ENCODE assay signal across 1 cellular context in the genomic region with DNA sequence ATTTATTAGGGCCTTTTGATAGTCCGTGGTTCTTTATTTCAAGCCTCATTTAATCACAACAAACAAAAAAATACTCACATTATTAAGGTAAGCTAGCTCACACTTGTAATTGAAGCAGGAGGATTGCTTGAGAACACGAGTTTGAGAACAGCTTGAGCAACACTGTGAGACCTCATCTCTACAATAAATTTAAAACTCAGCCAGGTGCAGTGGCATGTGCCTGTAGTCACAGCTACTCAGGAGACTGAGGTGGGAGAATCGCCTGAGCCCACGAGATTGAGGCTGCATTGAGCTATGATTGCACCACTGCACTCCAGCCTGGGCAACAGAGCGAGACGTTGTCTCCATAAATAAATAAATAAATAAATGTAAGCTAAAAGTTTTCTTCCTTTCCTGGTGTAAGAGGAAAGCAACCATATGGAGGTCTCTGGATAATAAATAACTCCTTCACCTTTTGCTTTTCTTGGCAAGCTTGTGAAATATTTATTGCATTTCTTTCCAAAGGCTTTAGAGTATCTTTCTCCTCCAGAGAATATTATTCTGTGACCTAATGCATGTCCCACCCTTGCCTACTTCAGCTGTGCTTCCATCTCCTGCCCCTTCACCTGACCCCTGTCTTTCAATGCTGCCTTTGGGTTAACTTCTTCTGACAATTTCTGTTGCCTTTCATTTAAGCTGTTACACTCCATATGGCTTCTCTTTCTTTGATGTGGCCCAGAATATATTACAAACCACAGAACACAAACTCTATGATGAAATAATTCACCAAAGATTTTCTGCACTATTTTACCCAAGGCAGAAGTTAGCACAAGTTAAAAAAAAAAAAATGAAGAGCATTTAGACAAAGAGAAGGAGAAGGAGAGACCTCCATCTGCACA.
TF ChIP-seq lines count a peak whose summit lies in the region.

No MANE protein-coding gene starts in this region.

TF ChIP-seq in GM23338, 12 proteins besides CTCF, POLR2A, EP300 and RAD21 (continued from another document):
- TF ChIP-seq, protein P1, sequence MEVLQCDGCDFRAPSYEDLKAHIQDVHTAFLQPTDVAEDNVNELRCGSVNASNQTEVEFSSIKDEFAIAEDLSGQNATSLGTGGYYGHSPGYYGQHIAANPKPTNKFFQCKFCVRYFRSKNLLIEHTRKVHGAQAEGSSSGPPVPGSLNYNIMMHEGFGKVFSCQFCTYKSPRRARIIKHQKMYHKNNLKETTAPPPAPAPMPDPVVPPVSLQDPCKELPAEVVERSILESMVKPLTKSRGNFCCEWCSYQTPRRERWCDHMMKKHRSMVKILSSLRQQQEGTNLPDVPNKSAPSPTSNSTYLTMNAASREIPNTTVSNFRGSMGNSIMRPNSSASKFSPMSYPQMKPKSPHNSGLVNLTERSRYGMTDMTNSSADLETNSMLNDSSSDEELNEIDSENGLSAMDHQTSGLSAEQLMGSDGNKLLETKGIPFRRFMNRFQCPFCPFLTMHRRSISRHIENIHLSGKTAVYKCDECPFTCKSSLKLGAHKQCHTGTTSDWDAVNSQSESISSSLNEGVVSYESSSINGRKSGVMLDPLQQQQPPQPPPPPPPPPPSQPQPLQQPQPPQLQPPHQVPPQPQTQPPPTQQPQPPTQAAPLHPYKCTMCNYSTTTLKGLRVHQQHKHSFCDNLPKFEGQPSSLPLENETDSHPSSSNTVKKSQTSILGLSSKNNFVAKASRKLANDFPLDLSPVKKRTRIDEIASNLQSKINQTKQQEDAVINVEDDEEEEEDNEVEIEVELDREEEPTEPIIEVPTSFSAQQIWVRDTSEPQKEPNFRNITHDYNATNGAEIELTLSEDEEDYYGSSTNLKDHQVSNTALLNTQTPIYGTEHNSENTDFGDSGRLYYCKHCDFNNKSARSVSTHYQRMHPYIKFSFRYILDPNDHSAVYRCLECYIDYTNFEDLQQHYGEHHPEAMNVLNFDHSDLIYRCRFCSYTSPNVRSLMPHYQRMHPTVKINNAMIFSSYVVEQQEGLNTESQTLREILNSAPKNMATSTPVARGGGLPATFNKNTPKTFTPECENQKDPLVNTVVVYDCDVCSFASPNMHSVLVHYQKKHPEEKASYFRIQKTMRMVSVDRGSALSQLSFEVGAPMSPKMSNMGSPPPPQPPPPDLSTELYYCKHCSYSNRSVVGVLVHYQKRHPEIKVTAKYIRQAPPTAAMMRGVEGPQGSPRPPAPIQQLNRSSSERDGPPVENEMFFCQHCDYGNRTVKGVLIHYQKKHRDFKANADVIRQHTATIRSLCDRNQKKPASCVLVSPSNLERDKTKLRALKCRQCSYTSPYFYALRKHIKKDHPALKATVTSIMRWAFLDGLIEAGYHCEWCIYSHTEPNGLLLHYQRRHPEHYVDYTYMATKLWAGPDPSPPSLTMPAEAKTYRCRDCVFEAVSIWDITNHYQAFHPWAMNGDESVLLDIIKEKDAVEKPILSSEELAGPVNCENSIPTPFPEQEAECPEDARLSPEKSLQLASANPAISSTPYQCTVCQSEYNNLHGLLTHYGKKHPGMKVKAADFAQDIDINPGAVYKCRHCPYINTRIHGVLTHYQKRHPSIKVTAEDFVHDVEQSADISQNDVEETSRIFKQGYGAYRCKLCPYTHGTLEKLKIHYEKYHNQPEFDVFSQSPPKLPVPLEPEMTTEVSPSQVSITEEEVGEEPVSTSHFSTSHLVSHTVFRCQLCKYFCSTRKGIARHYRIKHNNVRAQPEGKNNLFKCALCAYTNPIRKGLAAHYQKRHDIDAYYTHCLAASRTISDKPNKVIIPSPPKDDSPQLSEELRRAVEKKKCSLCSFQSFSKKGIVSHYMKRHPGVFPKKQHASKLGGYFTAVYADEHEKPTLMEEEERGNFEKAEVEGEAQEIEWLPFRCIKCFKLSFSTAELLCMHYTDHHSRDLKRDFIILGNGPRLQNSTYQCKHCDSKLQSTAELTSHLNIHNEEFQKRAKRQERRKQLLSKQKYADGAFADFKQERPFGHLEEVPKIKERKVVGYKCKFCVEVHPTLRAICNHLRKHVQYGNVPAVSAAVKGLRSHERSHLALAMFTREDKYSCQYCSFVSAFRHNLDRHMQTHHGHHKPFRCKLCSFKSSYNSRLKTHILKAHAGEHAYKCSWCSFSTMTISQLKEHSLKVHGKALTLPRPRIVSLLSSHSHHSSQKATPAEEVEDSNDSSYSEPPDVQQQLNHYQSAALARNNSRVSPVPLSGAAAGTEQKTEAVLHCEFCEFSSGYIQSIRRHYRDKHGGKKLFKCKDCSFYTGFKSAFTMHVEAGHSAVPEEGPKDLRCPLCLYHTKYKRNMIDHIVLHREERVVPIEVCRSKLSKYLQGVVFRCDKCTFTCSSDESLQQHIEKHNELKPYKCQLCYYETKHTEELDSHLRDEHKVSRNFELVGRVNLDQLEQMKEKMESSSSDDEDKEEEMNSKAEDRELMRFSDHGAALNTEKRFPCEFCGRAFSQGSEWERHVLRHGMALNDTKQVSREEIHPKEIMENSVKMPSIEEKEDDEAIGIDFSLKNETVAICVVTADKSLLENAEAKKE (CRISPR knock-in tag; IDR thresholded peaks at IDR 0.05) = no peak
- TF ChIP-seq ZNF331 (CRISPR knock-in tag; IDR thresholded peaks at IDR 0.05; ENCODE audit: low read depth) (no peak), NANOG (IDR thresholded peaks at IDR 0.05; ENCODE audit: borderline replicate concordance) (no peak), JUNB (IDR thresholded peaks at IDR 0.05; ENCODE audit: unreplicated experiment) (no peak), ZNF114 (CRISPR knock-in tag; IDR thresholded peaks at IDR 0.05) (no peak), CREB1 (CRISPR knock-in tag; IDR thresholded peaks at IDR 0.05; ENCODE audit: low read depth) (no peak), EZH2 (IDR thresholded peaks at IDR 0.05; ENCODE audit: low read depth, unreplicated experiment) (no peak), EZH2phosphoT487 (IDR thresholded peaks at IDR 0.05; ENCODE audit: unreplicated experiment) (no peak), STAT1 (IDR thresholded peaks at IDR 0.05; ENCODE audit: unreplicated experiment) (no peak)
